ENCODE assay signal across 15 cellular contexts in the genomic region with DNA sequence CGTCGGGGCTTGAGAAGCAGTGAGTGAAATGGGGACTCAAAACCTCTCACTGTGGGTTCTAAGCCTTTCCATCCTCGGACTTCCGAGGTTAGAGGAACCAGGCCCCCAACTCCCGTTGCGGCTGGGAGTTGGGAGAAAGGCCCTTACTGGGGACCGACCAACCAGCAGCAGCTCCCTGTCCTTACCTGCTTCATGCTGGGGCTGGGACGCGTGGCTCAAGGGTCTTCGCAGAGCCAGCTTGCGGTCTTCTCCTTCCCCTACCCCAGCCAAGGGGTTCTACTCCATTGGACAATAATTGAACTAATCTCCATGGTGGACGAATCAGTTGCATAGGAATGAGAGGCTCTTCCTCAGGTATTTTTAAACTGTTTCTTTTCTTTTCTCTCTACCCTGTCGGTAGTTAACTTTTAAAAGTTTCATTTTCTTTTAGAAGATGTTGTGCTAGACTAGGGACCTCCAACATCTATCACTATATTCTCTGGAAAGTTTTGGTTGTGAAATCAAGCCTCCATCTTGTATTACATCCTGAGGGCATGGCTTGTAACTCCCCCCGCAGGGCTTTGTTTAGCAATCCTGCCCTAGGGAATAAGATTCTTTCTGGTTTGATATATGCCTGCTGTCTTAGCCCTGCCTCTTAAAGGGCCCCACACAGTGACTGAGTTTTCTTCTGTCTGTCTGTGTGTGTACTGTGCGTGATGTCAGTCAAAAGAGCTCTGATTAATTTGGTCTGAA.
DNase-seq lines count a peak whose midpoint lies in the region; ATAC-seq and TF ChIP-seq lines count a peak whose summit lies in the region.
"Had no signal": no experiment of that assay in that cellular context is flagged by ENCODE, and none has a peak within 500 bp of the region (broad histone marks: within the 10 kb centered on the region; RNA-seq: fewer than 3 reads in every experiment).

No MANE protein-coding gene starts in this region.

- POLR2A ChIA-PET in A673 (lab: Charles Lee; ENCODE audit: low non-redundant PET), result no interaction called here

- BruUV-seq in A673 (replicated peaks; lab: Mats Ljungman, UMichigan), result no TSS peak

- no peaks in the 10 kb centered on the region for H3K27me3 ChIP-seq in A673 (replicated peaks; ENCODE audit: insufficient read depth, low read depth, low read length, poor library complexity)
- H3K27me3 ChIP-seq: hepatocyte had no signal

- intact Hi-C loops in A673 (cut with micrococcal nuclease; ENCODE audit: unreplicated experiment), result no loop called here

- CTCF ChIA-PET in A673 (lab: Charles Lee), result no interaction called here

- H3K9ac ChIP-seq in SK-N-MC (ENCODE audit: insufficient read length), result no peak overlapping the region

- no peaks in the 10 kb centered on the region for H3K4me1 ChIP-seq in A673 (ENCODE audit: insufficient read depth, low read length, poor library complexity, severe bottlenecking)

- ATAC-seq in GM21619 (IDR thresholded peaks at IDR 0.05; ENCODE audit: unreplicated experiment), result no peak
- ATAC-seq: CD8-positive, alpha-beta T cell had no signal

- H3K9me3 ChIP-seq in A673 (ENCODE audit: low read depth, low read length, poor library complexity, severe bottlenecking) (no peaks in the 10 kb centered on the region), SK-N-MC (ENCODE audit: low read depth, low read length) (no peaks in the 10 kb centered on the region; the same call in 1 of the 2 replicates)

- H3K4me3 ChIP-seq in A673 (ENCODE audit: low read depth, low read length, poor library complexity, severe bottlenecking) (no peak overlapping the region), SK-N-MC (no peak overlapping the region)
- H3K4me3 ChIP-seq: hepatocyte had no signal

- TF ChIP-seq CTCF in A673 (conservative IDR thresholded peaks at IDR 0.05; ENCODE audit: low read depth, low read length), result no peak

- H3K27ac ChIP-seq in A673 (ENCODE audit: low read depth, low read length, poor library complexity, severe bottlenecking) (no peak overlapping the region), SK-N-MC (no peak overlapping the region)
- H3K27ac ChIP-seq: hepatocyte had no signal

- peak; percentile 61 for DNase-seq in A673 (ENCODE audit: low spot score)
- DNase-seq in HCEC 1CT, result peak; percentile 39
- DNase-seq in SK-N-MC (ENCODE audit: low read depth, low spot score), result peak; percentile 10
- peak; percentile 65 for DNase-seq in left kidney (ENCODE audit: low read depth, low spot score)
- no peak for DNase-seq in iPS-NIHi11 (ENCODE audit: low spot score)
- no peak for DNase-seq in dedifferentiated amniotic fluid mesenchymal stem cell (ENCODE audit: extremely low spot score)
- no peak for DNase-seq in occipital lobe (lab: John Stamatoyannopoulos, UW)
- DNase-seq: activated naive CD4-positive, alpha-beta T cell; anterior cingulate cortex; CD8-positive, alpha-beta T cell; endodermal cell; KBM-7; NCI-H1092 treated with DMSO at 0.1 percent for 48 hours had no signal

- H3K36me3 ChIP-seq in A673 (ENCODE audit: insufficient read depth, low read length, poor library complexity, severe bottlenecking) (no peaks in the 10 kb centered on the region), SK-N-MC (ENCODE audit: insufficient read depth, low read length) (no peaks in the 10 kb centered on the region)

Comparison
In these comparisons a context has a peak if more than half of its experiments do, and no peak if none do; other contexts are left out.
1. DNase-seq: peak in A673 (single experiment), HCEC 1CT (single experiment), SK-N-MC (single experiment) and left kidney (single experiment); none in iPS-NIHi11 (single experiment), dedifferentiated amniotic fluid mesenchymal stem cell (single experiment) and occipital lobe (single experiment).